In genomic region chr3:58051196-58051595, GRCh38 we compare ENCODE assay signal across 9 cellular contexts. TPM values are rescaled to one million over a fixed set of nuclear protein-coding genes. Genes with fewer than 3 reads are reported as not detected.
DNase-seq lines count a peak whose midpoint lies in the region; ATAC-seq and TF ChIP-seq lines count a peak whose summit lies in the region.
"Had no signal": no experiment of that assay in that cellular context is flagged by ENCODE, and none has a peak within 500 bp of the region (broad histone marks: within the 10 kb centered on the region; RNA-seq: fewer than 3 reads in every experiment).

No MANE protein-coding gene starts in this region.

- CTCF ChIA-PET in CD8-positive, alpha-beta memory T cell (lab: Charles Lee), result no interaction called here

- no peak overlapping the region for H3K4me3 Mint-ChIP-seq in CD8-positive, alpha-beta memory T cell
- H3K4me3 Mint-ChIP-seq: neural progenitor cell had no signal

- no peak for TF ChIP-seq POLR2A in gastrocnemius medialis (IDR thresholded peaks at IDR 0.05)

- H3K27ac Mint-ChIP-seq in CD8-positive, alpha-beta memory T cell, result peak overlapping the region in 2 of 8 donors; percentile 31 to 70
- H3K27ac Mint-ChIP-seq: neural progenitor cell had no signal

- H3K36me3 Mint-ChIP-seq in CD8-positive, alpha-beta memory T cell, result peaks cover 0 to 4% (median 2%) of the 10 kb centered on the region in 3 donors

- H3K27me3 ChIP-seq in gastrocnemius medialis, result no peaks in the 10 kb centered on the region
- H3K27me3 ChIP-seq in CD8-positive, alpha-beta memory T cell (ENCODE audit: insufficient read depth, low read length, poor library complexity, severe bottlenecking), result no peaks in the 10 kb centered on the region
- H3K27me3 ChIP-seq: neural progenitor cell had no signal

- no peaks in the 10 kb centered on the region for H3K9me3 Mint-ChIP-seq in CD8-positive, alpha-beta memory T cell
- H3K9me3 Mint-ChIP-seq: neural progenitor cell had no signal

- POLR2A ChIA-PET in CD8-positive, alpha-beta memory T cell (lab: Charles Lee), result no interaction called here

- H3K27me3 Mint-ChIP-seq in CD8-positive, alpha-beta memory T cell, result peaks cover 0 to 2% of the 10 kb centered on the region in 2 donors

- TF ChIP-seq CTCF in gastrocnemius medialis (IDR thresholded peaks at IDR 0.05 in 4 of 5, conservative IDR thresholded peaks at IDR 0.05 in 1 of 5), result no peak
- TF ChIP-seq CTCF in GM20000 (IDR thresholded peaks at IDR 0.05; ENCODE audit: extremely low read depth, missing control alignments), result no peak

- peaks cover 6% of the 10 kb centered on the region in 2 donors for H3K4me1 ChIP-seq in gastrocnemius medialis
- no peaks in the 10 kb centered on the region for H3K4me1 ChIP-seq in CD8-positive, alpha-beta memory T cell (ENCODE audit: insufficient read depth, low read length)

- DNase-seq in GM04503 (ENCODE audit: low read depth) (peak; percentile 79), RPMI7951 (ENCODE audit: low read depth) (peak; percentile 98), fibroblast of gingiva (ENCODE audit: low read depth) (peak; percentile 94), gastrocnemius medialis (no peak), NCI-H524 treated with DMSO at 0.1 percent for 48 hours (lab: John Stamatoyannopoulos, UW) (no peak), pons (ENCODE audit: low spot score) (no peak), GM20000 (ENCODE audit: low spot score) (no peak)
- no peak for DNase-seq in CD8-positive, alpha-beta memory T cell

- ATAC-seq in gastrocnemius medialis, result no peak

- intact Hi-C loops in gastrocnemius medialis (cut with DNase I; ENCODE audit: low total_unique reads), result no loop called here

- no peaks in the 10 kb centered on the region for H3K36me3 ChIP-seq in gastrocnemius medialis
- no peaks in the 10 kb centered on the region for H3K36me3 ChIP-seq in CD8-positive, alpha-beta memory T cell (ENCODE audit: insufficient read depth, low read length)
- H3K36me3 ChIP-seq: neural progenitor cell had no signal

- H3K27ac ChIP-seq in gastrocnemius medialis, result peak overlapping the region in 3 of 4 donors; percentile 19 to 74 (median 65)
- H3K27ac ChIP-seq in CD8-positive, alpha-beta memory T cell (ENCODE audit: low read depth, low read length), result no peak overlapping the region
- H3K27ac ChIP-seq: neural progenitor cell had no signal

- no peaks in the 10 kb centered on the region for H3K9me3 ChIP-seq in gastrocnemius medialis
- H3K9me3 ChIP-seq in CD8-positive, alpha-beta memory T cell (ENCODE audit: low read length), result no peaks in the 10 kb centered on the region

- in situ Hi-C loops in gastrocnemius medialis (cut with MboI; ENCODE audit: low sequenced_read_pairs in 4 of 4), result no loop called here

- H3K4me3 ChIP-seq in gastrocnemius medialis, result no peak overlapping the region
- no peak overlapping the region for H3K4me3 ChIP-seq in CD8-positive, alpha-beta memory T cell (ENCODE audit: low read length)
- H3K4me3 ChIP-seq: neural progenitor cell had no signal

- peaks cover 0 to 7% (median 0%) of the 10 kb centered on the region in 3 donors for H3K4me1 Mint-ChIP-seq in CD8-positive, alpha-beta memory T cell

RNA-seq across cellular contexts. Expression of gene FLNB, which starts 43.0 kb away (rescaled TPM):
- total RNA-seq in RPMI7951 (2014; rRNA removed; shearing (Covaris generic)), result 104 TPM in 2 replicates
- total RNA-seq in gastrocnemius medialis, result 10 to 100 TPM; 10.9 to 21.5 (median 12.0) TPM
- total RNA-seq in CD8-positive, alpha-beta memory T cell, result 10 to 100 TPM; 11.5 to 12.8 TPM
- 12.2 TPM for polyA plus RNA-seq in CD8-positive, alpha-beta memory T cell

Comparison
In these comparisons a context has a peak if more than half of its experiments do, and no peak if none do; other contexts are left out.
1. DNase-seq: peak in GM04503 (single experiment), RPMI7951 (single experiment) and fibroblast of gingiva (single experiment); none in gastrocnemius medialis (0 of 2), NCI-H524 treated with DMSO at 0.1 percent for 48 hours (single experiment), CD8-positive, alpha-beta memory T cell (0 of 5), pons (single experiment) and GM20000 (single experiment).